In the genomic region with DNA sequence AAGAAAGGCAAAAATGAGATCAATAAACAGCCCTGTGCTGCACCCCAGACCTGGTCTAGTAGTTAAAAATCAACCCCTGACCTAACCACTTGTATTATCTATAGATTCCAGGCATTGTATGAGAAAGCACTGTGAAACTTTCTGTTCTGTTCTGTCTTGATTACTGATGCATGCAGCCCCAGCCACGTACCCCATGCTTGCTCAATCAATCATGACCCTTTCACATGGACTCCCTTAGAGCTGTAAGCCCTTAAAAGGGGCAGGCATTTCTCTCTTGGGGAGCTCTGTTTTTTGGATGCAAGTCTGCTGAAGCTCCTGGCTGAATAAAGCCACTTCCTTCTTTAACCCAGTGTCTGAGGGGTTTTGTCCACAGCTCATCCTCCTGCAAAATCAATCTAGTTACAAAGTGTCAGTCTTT, we compare ENCODE assay signal across 14 cellular contexts. TPM values are rescaled to one million over a fixed set of nuclear protein-coding genes. Genes with fewer than 3 reads are reported as not detected.
DNase-seq lines count a peak whose midpoint lies in the region; ATAC-seq and TF ChIP-seq lines count a peak whose summit lies in the region.
"Had no signal": no experiment of that assay in that cellular context is flagged by ENCODE, and none has a peak within 500 bp of the region (broad histone marks: within the 10 kb centered on the region; RNA-seq: fewer than 3 reads in every experiment).

No MANE protein-coding gene starts in this region.

- no peak overlapping the region for H3K4me3 Mint-ChIP-seq in natural killer cell treated with Interleukin-12 subunit alpha and Interleukin-12 subunit beta and Interleukin-15 and Interleukin-18, amount 100 ng/mL, for 72 hours
- H3K4me3 Mint-ChIP-seq in type B pancreatic cell = no peak overlapping the region
- H3K4me3 Mint-ChIP-seq: activated naive CD4-positive, alpha-beta T cell treated with anti-CD3 and anti-CD28 coated beads, Interleukin-2, amount 50 U/mL, for 24 hours had no signal

- no peaks in the 10 kb centered on the region for H3K4me1 Mint-ChIP-seq in natural killer cell treated with Interleukin-12 subunit alpha and Interleukin-12 subunit beta and Interleukin-15 and Interleukin-18, amount 100 ng/mL, for 72 hours (ENCODE audit: low read depth in 2 of 2)
- no peaks in the 10 kb centered on the region for H3K4me1 Mint-ChIP-seq in type B pancreatic cell (ENCODE audit: unreplicated experiment)
- H3K4me1 Mint-ChIP-seq: activated naive CD4-positive, alpha-beta T cell treated with anti-CD3 and anti-CD28 coated beads, Interleukin-2, amount 50 U/mL, for 24 hours had no signal

- ATAC-seq in GM19328 (IDR thresholded peaks at IDR 0.05; ENCODE audit: unreplicated experiment) (peak; percentile 90), HG02759 (IDR thresholded peaks at IDR 0.05; ENCODE audit: unreplicated experiment) (peak; percentile 98), HG03521 (IDR thresholded peaks at IDR 0.05; ENCODE audit: unreplicated experiment) (peak; percentile 95)
- ATAC-seq in natural killer cell treated with Interleukin-12 subunit alpha and Interleukin-12 subunit beta and Interleukin-15 and Interleukin-18, amount 100 ng/mL, for 72 hours = no peak

- H3K36me3 Mint-ChIP-seq in natural killer cell treated with Interleukin-12 subunit alpha and Interleukin-12 subunit beta and Interleukin-15 and Interleukin-18, amount 100 ng/mL, for 72 hours = no peaks in the 10 kb centered on the region
- H3K36me3 Mint-ChIP-seq in type B pancreatic cell = no peaks in the 10 kb centered on the region
- H3K36me3 Mint-ChIP-seq: activated naive CD4-positive, alpha-beta T cell treated with anti-CD3 and anti-CD28 coated beads, Interleukin-2, amount 50 U/mL, for 24 hours had no signal

- TF ChIP-seq CTCF in type B pancreatic cell (conservative IDR thresholded peaks at IDR 0.05) = no peak

- H3K27me3 Mint-ChIP-seq in natural killer cell treated with Interleukin-12 subunit alpha and Interleukin-12 subunit beta and Interleukin-15 and Interleukin-18, amount 100 ng/mL, for 72 hours = peaks cover 31 to 50% of the 10 kb centered on the region in 2 donors
- peaks cover 13% of the 10 kb centered on the region for H3K27me3 Mint-ChIP-seq in type B pancreatic cell

- peak; percentile 57 for DNase-seq in mucosa of gallbladder (ENCODE audit: low spot score)
- DNase-seq in midbrain (lab: John Stamatoyannopoulos, UW) = no peak
- DNase-seq in natural killer cell treated with Interleukin-12 subunit alpha and Interleukin-12 subunit beta and Interleukin-15 and Interleukin-18, amount 100 ng/mL, for 72 hours (ENCODE audit: low spot score) = no peak
- no peak for DNase-seq in HuH-7 (ENCODE audit: low spot score)
- no peak for DNase-seq in type B pancreatic cell (ENCODE audit: extremely low spot score, unreplicated experiment)
- DNase-seq: dorsolateral prefrontal cortex; NCI-H446; stimulated activated CD4-positive, alpha-beta T cell treated with anti-CD3 and anti-CD28 coated beads, Interleukin-4, amount 100 ng/mL, for 4 hours; T1000; trophoblast cell had no signal

- H3K9me3 Mint-ChIP-seq in natural killer cell treated with Interleukin-12 subunit alpha and Interleukin-12 subunit beta and Interleukin-15 and Interleukin-18, amount 100 ng/mL, for 72 hours = no peaks in the 10 kb centered on the region
- H3K9me3 Mint-ChIP-seq in type B pancreatic cell = peaks cover 20% of the 10 kb centered on the region

- H3K27ac Mint-ChIP-seq in natural killer cell treated with Interleukin-12 subunit alpha and Interleukin-12 subunit beta and Interleukin-15 and Interleukin-18, amount 100 ng/mL, for 72 hours = no peak overlapping the region
- no peak overlapping the region for H3K27ac Mint-ChIP-seq in type B pancreatic cell
- H3K27ac Mint-ChIP-seq: activated naive CD4-positive, alpha-beta T cell treated with anti-CD3 and anti-CD28 coated beads, Interleukin-2, amount 50 U/mL, for 24 hours had no signal

RNA-seq across cellular contexts. Expression of a gene that starts 24.2 kb away (rescaled TPM):
- 23.2 TPM for total RNA-seq in mucosa of gallbladder
- not detected for total RNA-seq in natural killer cell treated with Interleukin-12 subunit alpha and Interleukin-12 subunit beta and Interleukin-15 and Interleukin-18, amount 100 ng/mL, for 72 hours
- 0.34 TPM in 1 of 2 replicates, not detected in the other for total RNA-seq in type B pancreatic cell (ENCODE audit: low replicate concordance)

Comparison
In these comparisons a context has a peak if more than half of its experiments do, and no peak if none do; other contexts are left out.
1. ATAC-seq: peak in GM19328 (single experiment), HG02759 (single experiment) and HG03521 (single experiment); none in natural killer cell treated with Interleukin-12 subunit alpha and Interleukin-12 subunit beta and Interleukin-15 and Interleukin-18, amount 100 ng/mL, for 72 hours (0 of 2).
2. RNA of a gene that starts 24.2 kb away (total RNA-seq): 23.2 TPM in mucosa of gallbladder (single experiment); 0.34 TPM in type B pancreatic cell and not detected in natural killer cell treated with Interleukin-12 subunit alpha and Interleukin-12 subunit beta and Interleukin-15 and Interleukin-18, amount 100 ng/mL, for 72 hours; every median in the first group is over 10 times any median in the second.